ENCODE assay signal across 9 cellular contexts in genomic region chr7:128831178-128831993, GRCh38. TPM values are rescaled to one million over a fixed set of nuclear protein-coding genes. Genes with fewer than 3 reads are reported as not detected.
DNase-seq lines count a peak whose midpoint lies in the region; ATAC-seq and TF ChIP-seq lines count a peak whose summit lies in the region.
"Had no signal": no experiment of that assay in that cellular context is flagged by ENCODE, and none has a peak within 500 bp of the region (broad histone marks: within the 10 kb centered on the region; RNA-seq: fewer than 3 reads in every experiment).

No MANE protein-coding gene starts in this region.

- H3K9me3 Mint-ChIP-seq in CD8-positive, alpha-beta memory T cell, result no peaks in the 10 kb centered on the region

- no peak overlapping the region for H3K4me3 ChIP-seq in CD8-positive, alpha-beta memory T cell (ENCODE audit: low read length)
- peak overlapping the region; percentile 93 for H3K4me3 ChIP-seq in mesodermal cell (ENCODE audit: extremely low read depth, insufficient read depth, low read length, poor library complexity, severe bottlenecking)

- peak overlapping the region in 6 of 7 donors; percentile 47 to 70 (median 57) for H3K4me3 Mint-ChIP-seq in CD8-positive, alpha-beta memory T cell

- H3K4me1 Mint-ChIP-seq in CD8-positive, alpha-beta memory T cell, result peaks cover 6 to 21% (median 12%) of the 10 kb centered on the region in 3 donors

- no peak for DNase-seq in CD8-positive, alpha-beta memory T cell
- peak; percentile 29 for DNase-seq in NAMALWA (ENCODE audit: low spot score)
- DNase-seq in dermis blood vessel endothelial cell, result peak; percentile 66
- DNase-seq in RWPE1 (ENCODE audit: low spot score), result no peak
- DNase-seq in foreskin keratinocyte, result no peak

- POLR2A ChIA-PET in CD8-positive, alpha-beta memory T cell (lab: Charles Lee), result interaction anchor here (0.8 kb wide), 1 partner anchor 40 kb away, joined by 4 read pairs; no protein-coding TSS in a partner anchor
- POLR2A ChIA-PET in RWPE1 (lab: Yijun Ruan, JAX; ENCODE audit: low non-redundant PET), result interaction anchor here (0.6 kb wide), 1 partner anchor 89 kb away, joined by 5 read pairs; no protein-coding TSS in a partner anchor

- ATAC-seq in GM18511 (IDR thresholded peaks at IDR 0.05; ENCODE audit: unreplicated experiment) (no peak), foreskin keratinocyte (no peak), HG03521 (IDR thresholded peaks at IDR 0.05; ENCODE audit: unreplicated experiment) (no peak)

- no peaks in the 10 kb centered on the region for H3K36me3 Mint-ChIP-seq in CD8-positive, alpha-beta memory T cell

- CTCF ChIA-PET in CD8-positive, alpha-beta memory T cell (lab: Charles Lee), result interaction anchor here (0.8 kb wide), 1 partner anchor 11 kb away, joined by 3 read pairs; no protein-coding TSS in a partner anchor
- CTCF ChIA-PET in RWPE1 (lab: Yijun Ruan, JAX), result no interaction called here

- H3K27ac Mint-ChIP-seq in CD8-positive, alpha-beta memory T cell, result peak overlapping the region in 1 of 8 donors; percentile 43

- no peak for TF ChIP-seq CTCF in RWPE1 (conservative IDR thresholded peaks at IDR 0.05; ENCODE audit: low read depth)
- TF ChIP-seq CTCF in foreskin keratinocyte (conservative IDR thresholded peaks at IDR 0.05), result no peak

- H3K27me3 Mint-ChIP-seq in CD8-positive, alpha-beta memory T cell, result peaks cover 27 to 39% of the 10 kb centered on the region in 2 donors

- H3K27me3 ChIP-seq in CD8-positive, alpha-beta memory T cell (ENCODE audit: insufficient read depth, low read length, poor library complexity, severe bottlenecking), result peaks cover 15% of the 10 kb centered on the region
- peaks cover 59% of the 10 kb centered on the region for H3K27me3 ChIP-seq in foreskin keratinocyte

- no peaks in the 10 kb centered on the region for H3K9me3 ChIP-seq in CD8-positive, alpha-beta memory T cell (ENCODE audit: low read length)
- H3K9me3 ChIP-seq in mesodermal cell (ENCODE audit: control insufficient read depth, low read length), result no peaks in the 10 kb centered on the region

- peak overlapping the region; percentile 74 for H3K27ac ChIP-seq in CD8-positive, alpha-beta memory T cell (ENCODE audit: low read depth, low read length)
- H3K27ac ChIP-seq in mesodermal cell (ENCODE audit: low read depth, low read length, severe bottlenecking) (peak overlapping the region; percentile 82), RWPE1 (no peak overlapping the region), foreskin keratinocyte (no peak overlapping the region)
- H3K27ac ChIP-seq: epithelial cell of prostate had no signal

- H3K36me3 ChIP-seq in CD8-positive, alpha-beta memory T cell (ENCODE audit: insufficient read depth, low read length), result no peaks in the 10 kb centered on the region
- peaks cover 23% of the 10 kb centered on the region for H3K36me3 ChIP-seq in mesodermal cell (ENCODE audit: control insufficient read depth, insufficient read depth, low read length)

- WGBS in mesodermal cell (ENCODE audit: insufficient coverage in 2 of 2), 2 experiments, result 0 to 1% methylated on average over 24 to 25 of the region's 33 CpGs

- H3K4me1 ChIP-seq in CD8-positive, alpha-beta memory T cell (ENCODE audit: insufficient read depth, low read length), result peaks cover 7% of the 10 kb centered on the region
- peaks cover 39% of the 10 kb centered on the region for H3K4me1 ChIP-seq in mesodermal cell (ENCODE audit: control insufficient read depth, insufficient read depth, low read length, poor library complexity, severe bottlenecking)
- H3K4me1 ChIP-seq in foreskin keratinocyte, result no peaks in the 10 kb centered on the region

RNA-seq across cellular contexts. Expression of gene FLNC, which starts 1.2 kb away (rescaled TPM):
- total RNA-seq in CD8-positive, alpha-beta memory T cell, result not detected
- polyA plus RNA-seq in CD8-positive, alpha-beta memory T cell, result not detected
- total RNA-seq in dermis blood vessel endothelial cell (117 and 331 TPM in 2 replicates), foreskin keratinocyte (0.61 and 1.2 TPM in 2 replicates)
- 147 TPM for polyA plus RNA-seq in mesodermal cell (2013, experiment 1 of 2)
- 116 TPM for polyA plus RNA-seq in mesodermal cell (2013, experiment 2 of 2)
- 0.20 and 0.38 TPM in 2 replicates for polyA plus RNA-seq in foreskin keratinocyte

RNA-seq across cellular contexts. Expression of gene ATP6V1F, which starts 31.3 kb away (rescaled TPM):
- 100 to 1,000 TPM; 145 to 147 TPM for total RNA-seq in CD8-positive, alpha-beta memory T cell
- 295 TPM for polyA plus RNA-seq in CD8-positive, alpha-beta memory T cell
- total RNA-seq in dermis blood vessel endothelial cell (86.5 and 93.1 TPM in 2 replicates), foreskin keratinocyte (126 and 133 TPM in 2 replicates)
- 134 TPM for polyA plus RNA-seq in mesodermal cell (2013, experiment 1 of 2)
- 119 TPM for polyA plus RNA-seq in mesodermal cell (2013, experiment 2 of 2)
- polyA plus RNA-seq in foreskin keratinocyte, result 266 and 275 TPM in 2 replicates

RNA-seq across cellular contexts. Expression of gene CCDC136, which starts 39.6 kb away (rescaled TPM):
- 1 to 10 TPM; 8.7 to 9.0 TPM for total RNA-seq in CD8-positive, alpha-beta memory T cell
- polyA plus RNA-seq in CD8-positive, alpha-beta memory T cell, result 2.6 TPM
- 0.88 and 1.7 TPM in 2 replicates for total RNA-seq in dermis blood vessel endothelial cell
- 32.7 TPM for polyA plus RNA-seq in mesodermal cell (2013, experiment 1 of 2)
- polyA plus RNA-seq in mesodermal cell (2013, experiment 2 of 2), result 33.8 TPM
- total RNA-seq in foreskin keratinocyte, result 2.3 and 2.4 TPM in 2 replicates
- 1.6 and 1.9 TPM in 2 replicates for polyA plus RNA-seq in foreskin keratinocyte

RNA-seq across cellular contexts. Expression of gene OPN1SW, which starts 55.8 kb away (rescaled TPM):
- not detected for total RNA-seq in CD8-positive, alpha-beta memory T cell
- polyA plus RNA-seq in CD8-positive, alpha-beta memory T cell, result not detected
- total RNA-seq in dermis blood vessel endothelial cell (not detected in 2 replicates), foreskin keratinocyte (not detected in 2 replicates)
- polyA plus RNA-seq in mesodermal cell (2013, experiment 1 of 2), result not detected
- not detected for polyA plus RNA-seq in mesodermal cell (2013, experiment 2 of 2)
- polyA plus RNA-seq in foreskin keratinocyte, result not detected in 2 replicates

Comparison
In these comparisons a context has a peak if more than half of its experiments do, and no peak if none do; other contexts are left out.
1. DNase-seq: peak in NAMALWA (single experiment) and dermis blood vessel endothelial cell (single experiment); none in CD8-positive, alpha-beta memory T cell (0 of 5), RWPE1 (single experiment) and foreskin keratinocyte (0 of 2).
2. H3K27ac ChIP-seq: peak in CD8-positive, alpha-beta memory T cell (single experiment) and mesodermal cell (single experiment); none in RWPE1 (single experiment) and foreskin keratinocyte (single experiment).
3. RNA of gene FLNC, which starts 1.2 kb away (total RNA-seq): 117 to 331 TPM in dermis blood vessel endothelial cell; 0.61 to 1.2 TPM in foreskin keratinocyte and not detected in CD8-positive, alpha-beta memory T cell; every median in the first group is over 10 times any median in the second.